ENCODE assay signal across 1 cellular context in the genomic region with DNA sequence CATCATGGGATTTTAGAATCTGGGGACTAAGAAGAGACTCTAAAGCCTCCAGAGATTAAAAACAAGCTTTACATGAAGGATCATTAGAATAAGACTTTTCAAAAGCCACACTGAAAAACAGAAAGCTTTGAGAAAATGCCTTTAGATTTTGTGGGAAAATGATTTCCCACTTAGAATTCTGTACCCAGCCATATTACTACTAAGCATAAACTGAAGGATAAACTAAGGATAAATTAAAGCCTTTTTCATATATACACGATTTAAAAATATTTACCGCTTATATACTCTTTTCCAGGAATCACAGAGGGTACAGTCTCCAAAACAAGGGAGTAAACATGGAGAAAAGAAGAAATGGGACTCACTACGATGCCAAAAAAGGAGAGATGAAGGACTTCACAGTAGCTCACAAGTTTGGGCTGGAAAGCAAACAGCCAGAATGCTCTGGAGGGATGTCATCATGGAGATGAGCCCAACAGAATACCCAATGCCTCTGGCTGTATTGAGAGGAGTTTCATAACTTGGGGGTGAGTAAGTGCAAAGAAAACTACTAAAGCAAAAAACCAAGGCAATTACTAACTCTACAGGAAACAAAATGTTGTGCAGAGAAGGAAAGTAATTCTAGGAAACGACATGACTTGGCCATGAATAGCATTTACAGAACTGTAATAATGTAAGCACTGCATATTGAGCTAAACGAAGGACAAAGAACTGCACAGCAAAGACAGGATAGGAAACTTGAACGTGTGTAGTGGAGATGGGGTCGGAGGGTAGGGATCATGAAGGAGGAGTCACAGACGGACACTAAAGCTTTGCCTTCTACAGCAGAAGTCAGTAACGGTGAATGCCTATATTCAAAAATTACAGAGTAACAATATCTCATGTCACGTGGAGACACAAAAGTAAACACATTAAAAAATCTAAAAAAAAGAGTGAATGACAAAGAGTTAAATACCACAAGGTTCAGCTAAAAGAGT.
A peak's percentile ranks its signal among the peaks of the same experiment; 100 is the strongest.
TF ChIP-seq lines count a peak whose summit lies in the region.

No MANE protein-coding gene starts in this region.

TF ChIP-seq in K562, 482 proteins besides CTCF, POLR2A, EP300 and RAD21 (continued from another document and continues in another):
- TF ChIP-seq TAL1 (IDR thresholded peaks at IDR 0.05): no peak
- TF ChIP-seq, protein P1, sequence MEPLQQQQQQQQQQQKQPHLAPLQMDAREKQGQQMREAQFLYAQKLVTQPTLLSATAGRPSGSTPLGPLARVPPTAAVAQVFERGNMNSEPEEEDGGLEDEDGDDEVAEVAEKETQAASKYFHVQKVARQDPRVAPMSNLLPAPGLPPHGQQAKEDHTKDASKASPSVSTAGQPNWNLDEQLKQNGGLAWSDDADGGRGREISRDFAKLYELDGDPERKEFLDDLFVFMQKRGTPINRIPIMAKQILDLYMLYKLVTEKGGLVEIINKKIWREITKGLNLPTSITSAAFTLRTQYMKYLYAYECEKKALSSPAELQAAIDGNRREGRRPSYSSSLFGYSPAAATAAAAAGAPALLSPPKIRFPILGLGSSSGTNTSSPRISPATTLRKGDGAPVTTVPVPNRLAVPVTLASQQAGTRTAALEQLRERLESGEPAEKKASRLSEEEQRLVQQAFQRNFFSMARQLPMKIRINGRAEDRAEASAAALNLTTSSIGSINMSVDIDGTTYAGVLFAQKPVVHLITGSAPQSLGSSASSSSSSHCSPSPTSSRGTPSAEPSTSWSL (CRISPR knock-in tag; IDR thresholded peaks at IDR 0.05; ENCODE audit: borderline replicate concordance): no peak
- TF ChIP-seq, protein P2, sequence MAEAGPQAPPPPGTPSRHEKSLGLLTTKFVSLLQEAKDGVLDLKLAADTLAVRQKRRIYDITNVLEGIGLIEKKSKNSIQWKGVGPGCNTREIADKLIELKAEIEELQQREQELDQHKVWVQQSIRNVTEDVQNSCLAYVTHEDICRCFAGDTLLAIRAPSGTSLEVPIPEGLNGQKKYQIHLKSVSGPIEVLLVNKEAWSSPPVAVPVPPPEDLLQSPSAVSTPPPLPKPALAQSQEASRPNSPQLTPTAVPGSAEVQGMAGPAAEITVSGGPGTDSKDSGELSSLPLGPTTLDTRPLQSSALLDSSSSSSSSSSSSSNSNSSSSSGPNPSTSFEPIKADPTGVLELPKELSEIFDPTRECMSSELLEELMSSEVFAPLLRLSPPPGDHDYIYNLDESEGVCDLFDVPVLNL (CRISPR knock-in tag; IDR thresholded peaks at IDR 0.05; ENCODE audit: low read depth): no peak
- no peak for TF ChIP-seq MCM7 (IDR thresholded peaks at IDR 0.05)
- TF ChIP-seq, protein P3, sequence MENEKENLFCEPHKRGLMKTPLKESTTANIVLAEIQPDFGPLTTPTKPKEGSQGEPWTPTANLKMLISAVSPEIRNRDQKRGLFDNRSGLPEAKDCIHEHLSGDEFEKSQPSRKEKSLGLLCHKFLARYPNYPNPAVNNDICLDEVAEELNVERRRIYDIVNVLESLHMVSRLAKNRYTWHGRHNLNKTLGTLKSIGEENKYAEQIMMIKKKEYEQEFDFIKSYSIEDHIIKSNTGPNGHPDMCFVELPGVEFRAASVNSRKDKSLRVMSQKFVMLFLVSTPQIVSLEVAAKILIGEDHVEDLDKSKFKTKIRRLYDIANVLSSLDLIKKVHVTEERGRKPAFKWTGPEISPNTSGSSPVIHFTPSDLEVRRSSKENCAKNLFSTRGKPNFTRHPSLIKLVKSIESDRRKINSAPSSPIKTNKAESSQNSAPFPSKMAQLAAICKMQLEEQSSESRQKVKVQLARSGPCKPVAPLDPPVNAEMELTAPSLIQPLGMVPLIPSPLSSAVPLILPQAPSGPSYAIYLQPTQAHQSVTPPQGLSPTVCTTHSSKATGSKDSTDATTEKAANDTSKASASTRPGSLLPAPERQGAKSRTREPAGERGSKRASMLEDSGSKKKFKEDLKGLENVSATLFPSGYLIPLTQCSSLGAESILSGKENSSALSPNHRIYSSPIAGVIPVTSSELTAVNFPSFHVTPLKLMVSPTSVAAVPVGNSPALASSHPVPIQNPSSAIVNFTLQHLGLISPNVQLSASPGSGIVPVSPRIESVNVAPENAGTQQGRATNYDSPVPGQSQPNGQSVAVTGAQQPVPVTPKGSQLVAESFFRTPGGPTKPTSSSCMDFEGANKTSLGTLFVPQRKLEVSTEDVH (IDR thresholded peaks at IDR 0.05; ENCODE audit: low read depth, partially characterized antibody): peak; percentile 36
- TF ChIP-seq HDGF (IDR thresholded peaks at IDR 0.05): peak; percentile 89; the same call in 1 of the 2 replicates
- no peak for TF ChIP-seq ASH1L (IDR thresholded peaks at IDR 0.05; ENCODE audit: borderline replicate concordance, low read depth, partially characterized antibody)
- TF ChIP-seq CBX3 (IDR thresholded peaks at IDR 0.05; ENCODE audit: borderline replicate concordance in 1 of 2, low read length in 2 of 2): peak in 1 of 2 experiments; percentile 62; a peak in 1 of 3 replicates
- TF ChIP-seq ZNF830 (CRISPR knock-in tag; IDR thresholded peaks at IDR 0.05): no peak
- TF ChIP-seq SRSF7 (optimal IDR thresholded peaks at IDR 0.05; ENCODE audit: low read depth, low read length): no peak
- TF ChIP-seq ZKSCAN3 (CRISPR knock-in tag; IDR thresholded peaks at IDR 0.05): no peak
- TF ChIP-seq KDM2B (CRISPR knock-in tag; IDR thresholded peaks at IDR 0.05): no peak
- TF ChIP-seq ZNF695 (CRISPR knock-in tag; IDR thresholded peaks at IDR 0.05): no peak
- TF ChIP-seq, protein P4, sequence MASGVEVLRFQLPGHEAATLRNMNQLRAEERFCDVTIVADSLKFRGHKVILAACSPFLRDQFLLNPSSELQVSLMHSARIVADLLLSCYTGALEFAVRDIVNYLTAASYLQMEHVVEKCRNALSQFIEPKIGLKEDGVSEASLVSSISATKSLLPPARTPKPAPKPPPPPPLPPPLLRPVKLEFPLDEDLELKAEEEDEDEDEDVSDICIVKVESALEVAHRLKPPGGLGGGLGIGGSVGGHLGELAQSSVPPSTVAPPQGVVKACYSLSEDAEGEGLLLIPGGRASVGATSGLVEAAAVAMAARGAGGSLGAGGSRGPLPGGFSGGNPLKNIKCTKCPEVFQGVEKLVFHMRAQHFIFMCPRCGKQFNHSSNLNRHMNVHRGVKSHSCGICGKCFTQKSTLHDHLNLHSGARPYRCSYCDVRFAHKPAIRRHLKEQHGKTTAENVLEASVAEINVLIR (CRISPR knock-in tag; IDR thresholded peaks at IDR 0.05): no peak
- TF ChIP-seq DDX20 (tag; IDR thresholded peaks at IDR 0.05; ENCODE audit: low read depth): no peak
- TF ChIP-seq ELF4 (CRISPR knock-in tag; IDR thresholded peaks at IDR 0.05): no peak
- no peak for TF ChIP-seq ZNF282 (CRISPR knock-in tag; IDR thresholded peaks at IDR 0.05)
- TF ChIP-seq, protein P5, sequence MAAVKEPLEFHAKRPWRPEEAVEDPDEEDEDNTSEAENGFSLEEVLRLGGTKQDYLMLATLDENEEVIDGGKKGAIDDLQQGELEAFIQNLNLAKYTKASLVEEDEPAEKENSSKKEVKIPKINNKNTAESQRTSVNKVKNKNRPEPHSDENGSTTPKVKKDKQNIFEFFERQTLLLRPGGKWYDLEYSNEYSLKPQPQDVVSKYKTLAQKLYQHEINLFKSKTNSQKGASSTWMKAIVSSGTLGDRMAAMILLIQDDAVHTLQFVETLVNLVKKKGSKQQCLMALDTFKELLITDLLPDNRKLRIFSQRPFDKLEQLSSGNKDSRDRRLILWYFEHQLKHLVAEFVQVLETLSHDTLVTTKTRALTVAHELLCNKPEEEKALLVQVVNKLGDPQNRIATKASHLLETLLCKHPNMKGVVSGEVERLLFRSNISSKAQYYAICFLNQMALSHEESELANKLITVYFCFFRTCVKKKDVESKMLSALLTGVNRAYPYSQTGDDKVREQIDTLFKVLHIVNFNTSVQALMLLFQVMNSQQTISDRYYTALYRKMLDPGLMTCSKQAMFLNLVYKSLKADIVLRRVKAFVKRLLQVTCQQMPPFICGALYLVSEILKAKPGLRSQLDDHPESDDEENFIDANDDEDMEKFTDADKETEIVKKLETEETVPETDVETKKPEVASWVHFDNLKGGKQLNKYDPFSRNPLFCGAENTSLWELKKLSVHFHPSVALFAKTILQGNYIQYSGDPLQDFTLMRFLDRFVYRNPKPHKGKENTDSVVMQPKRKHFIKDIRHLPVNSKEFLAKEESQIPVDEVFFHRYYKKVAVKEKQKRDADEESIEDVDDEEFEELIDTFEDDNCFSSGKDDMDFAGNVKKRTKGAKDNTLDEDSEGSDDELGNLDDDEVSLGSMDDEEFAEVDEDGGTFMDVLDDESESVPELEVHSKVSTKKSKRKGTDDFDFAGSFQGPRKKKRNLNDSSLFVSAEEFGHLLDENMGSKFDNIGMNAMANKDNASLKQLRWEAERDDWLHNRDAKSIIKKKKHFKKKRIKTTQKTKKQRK (IDR thresholded peaks at IDR 0.05; ENCODE audit: borderline replicate concordance, low read depth, low read length): no peak
- TF ChIP-seq, protein P6, sequence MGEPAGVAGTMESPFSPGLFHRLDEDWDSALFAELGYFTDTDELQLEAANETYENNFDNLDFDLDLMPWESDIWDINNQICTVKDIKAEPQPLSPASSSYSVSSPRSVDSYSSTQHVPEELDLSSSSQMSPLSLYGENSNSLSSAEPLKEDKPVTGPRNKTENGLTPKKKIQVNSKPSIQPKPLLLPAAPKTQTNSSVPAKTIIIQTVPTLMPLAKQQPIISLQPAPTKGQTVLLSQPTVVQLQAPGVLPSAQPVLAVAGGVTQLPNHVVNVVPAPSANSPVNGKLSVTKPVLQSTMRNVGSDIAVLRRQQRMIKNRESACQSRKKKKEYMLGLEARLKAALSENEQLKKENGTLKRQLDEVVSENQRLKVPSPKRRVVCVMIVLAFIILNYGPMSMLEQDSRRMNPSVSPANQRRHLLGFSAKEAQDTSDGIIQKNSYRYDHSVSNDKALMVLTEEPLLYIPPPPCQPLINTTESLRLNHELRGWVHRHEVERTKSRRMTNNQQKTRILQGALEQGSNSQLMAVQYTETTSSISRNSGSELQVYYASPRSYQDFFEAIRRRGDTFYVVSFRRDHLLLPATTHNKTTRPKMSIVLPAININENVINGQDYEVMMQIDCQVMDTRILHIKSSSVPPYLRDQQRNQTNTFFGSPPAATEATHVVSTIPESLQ (CRISPR knock-in tag; IDR thresholded peaks at IDR 0.05): no peak
- no peak for TF ChIP-seq SMAD3 (CRISPR knock-in tag; conservative IDR thresholded peaks at IDR 0.05)
- TF ChIP-seq ZNF384 (IDR thresholded peaks at IDR 0.05; ENCODE audit: low read depth, low read length): no peak; the same call in 1 of the 2 replicates
- TF ChIP-seq HOXB6 (CRISPR knock-in tag; IDR thresholded peaks at IDR 0.05; ENCODE audit: borderline replicate concordance): no peak
- no peak for TF ChIP-seq ATF7 (IDR thresholded peaks at IDR 0.05)
- no peak for TF ChIP-seq L3MBTL2 (IDR thresholded peaks at IDR 0.05)
- no peak for TF ChIP-seq SRSF1 (IDR thresholded peaks at IDR 0.05; ENCODE audit: low read depth, low read length)
- TF ChIP-seq MBD2 (IDR thresholded peaks at IDR 0.05; ENCODE audit: borderline replicate concordance, low read depth): no peak
- TF ChIP-seq HDAC3 (IDR thresholded peaks at IDR 0.05; ENCODE audit: borderline replicate concordance, partially characterized antibody): no peak
- TF ChIP-seq PHB (CRISPR knock-in tag; IDR thresholded peaks at IDR 0.05): no peak
- TF ChIP-seq ZNF311 (CRISPR knock-in tag; IDR thresholded peaks at IDR 0.05): 0 out of 2 replicates have a peak, but pooled peaks have one; percentile 39
- no peak for TF ChIP-seq TARDBP (IDR thresholded peaks at IDR 0.05)
- TF ChIP-seq SREBF2 (CRISPR knock-in tag; IDR thresholded peaks at IDR 0.05): no peak
- TF ChIP-seq, protein P7, sequence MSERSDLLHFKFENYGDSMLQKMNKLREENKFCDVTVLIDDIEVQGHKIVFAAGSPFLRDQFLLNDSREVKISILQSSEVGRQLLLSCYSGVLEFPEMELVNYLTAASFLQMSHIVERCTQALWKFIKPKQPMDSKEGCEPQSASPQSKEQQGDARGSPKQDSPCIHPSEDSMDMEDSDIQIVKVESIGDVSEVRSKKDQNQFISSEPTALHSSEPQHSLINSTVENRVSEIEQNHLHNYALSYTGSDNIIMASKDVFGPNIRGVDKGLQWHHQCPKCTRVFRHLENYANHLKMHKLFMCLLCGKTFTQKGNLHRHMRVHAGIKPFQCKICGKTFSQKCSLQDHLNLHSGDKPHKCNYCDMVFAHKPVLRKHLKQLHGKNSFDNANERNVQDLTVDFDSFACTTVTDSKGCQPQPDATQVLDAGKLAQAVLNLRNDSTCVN (CRISPR knock-in tag; IDR thresholded peaks at IDR 0.05): no peak
- TF ChIP-seq, protein P8, sequence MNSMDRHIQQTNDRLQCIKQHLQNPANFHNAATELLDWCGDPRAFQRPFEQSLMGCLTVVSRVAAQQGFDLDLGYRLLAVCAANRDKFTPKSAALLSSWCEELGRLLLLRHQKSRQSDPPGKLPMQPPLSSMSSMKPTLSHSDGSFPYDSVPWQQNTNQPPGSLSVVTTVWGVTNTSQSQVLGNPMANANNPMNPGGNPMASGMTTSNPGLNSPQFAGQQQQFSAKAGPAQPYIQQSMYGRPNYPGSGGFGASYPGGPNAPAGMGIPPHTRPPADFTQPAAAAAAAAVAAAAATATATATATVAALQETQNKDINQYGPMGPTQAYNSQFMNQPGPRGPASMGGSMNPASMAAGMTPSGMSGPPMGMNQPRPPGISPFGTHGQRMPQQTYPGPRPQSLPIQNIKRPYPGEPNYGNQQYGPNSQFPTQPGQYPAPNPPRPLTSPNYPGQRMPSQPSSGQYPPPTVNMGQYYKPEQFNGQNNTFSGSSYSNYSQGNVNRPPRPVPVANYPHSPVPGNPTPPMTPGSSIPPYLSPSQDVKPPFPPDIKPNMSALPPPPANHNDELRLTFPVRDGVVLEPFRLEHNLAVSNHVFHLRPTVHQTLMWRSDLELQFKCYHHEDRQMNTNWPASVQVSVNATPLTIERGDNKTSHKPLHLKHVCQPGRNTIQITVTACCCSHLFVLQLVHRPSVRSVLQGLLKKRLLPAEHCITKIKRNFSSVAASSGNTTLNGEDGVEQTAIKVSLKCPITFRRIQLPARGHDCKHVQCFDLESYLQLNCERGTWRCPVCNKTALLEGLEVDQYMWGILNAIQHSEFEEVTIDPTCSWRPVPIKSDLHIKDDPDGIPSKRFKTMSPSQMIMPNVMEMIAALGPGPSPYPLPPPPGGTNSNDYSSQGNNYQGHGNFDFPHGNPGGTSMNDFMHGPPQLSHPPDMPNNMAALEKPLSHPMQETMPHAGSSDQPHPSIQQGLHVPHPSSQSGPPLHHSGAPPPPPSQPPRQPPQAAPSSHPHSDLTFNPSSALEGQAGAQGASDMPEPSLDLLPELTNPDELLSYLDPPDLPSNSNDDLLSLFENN (IDR thresholded peaks at IDR 0.05; ENCODE audit: low read depth in 2 of 2, low read length in 2 of 2): no peak
- no peak for TF ChIP-seq WHSC1 (IDR thresholded peaks at IDR 0.05; ENCODE audit: low read length)
- TF ChIP-seq TAF7 (tag; IDR thresholded peaks at IDR 0.05): 0 out of 2 replicates have a peak, but pooled peaks have one; percentile 18
- TF ChIP-seq ZC3H11A (IDR thresholded peaks at IDR 0.05; ENCODE audit: low read depth, low read length): no peak
- TF ChIP-seq LARP7 (IDR thresholded peaks at IDR 0.05): peak; percentile 31; the same call in 1 of the 2 replicates
- no peak for TF ChIP-seq SOX6 (IDR thresholded peaks at IDR 0.05)
